Comparison of ENCODE assay signal across 9 cellular contexts in the genomic region with DNA sequence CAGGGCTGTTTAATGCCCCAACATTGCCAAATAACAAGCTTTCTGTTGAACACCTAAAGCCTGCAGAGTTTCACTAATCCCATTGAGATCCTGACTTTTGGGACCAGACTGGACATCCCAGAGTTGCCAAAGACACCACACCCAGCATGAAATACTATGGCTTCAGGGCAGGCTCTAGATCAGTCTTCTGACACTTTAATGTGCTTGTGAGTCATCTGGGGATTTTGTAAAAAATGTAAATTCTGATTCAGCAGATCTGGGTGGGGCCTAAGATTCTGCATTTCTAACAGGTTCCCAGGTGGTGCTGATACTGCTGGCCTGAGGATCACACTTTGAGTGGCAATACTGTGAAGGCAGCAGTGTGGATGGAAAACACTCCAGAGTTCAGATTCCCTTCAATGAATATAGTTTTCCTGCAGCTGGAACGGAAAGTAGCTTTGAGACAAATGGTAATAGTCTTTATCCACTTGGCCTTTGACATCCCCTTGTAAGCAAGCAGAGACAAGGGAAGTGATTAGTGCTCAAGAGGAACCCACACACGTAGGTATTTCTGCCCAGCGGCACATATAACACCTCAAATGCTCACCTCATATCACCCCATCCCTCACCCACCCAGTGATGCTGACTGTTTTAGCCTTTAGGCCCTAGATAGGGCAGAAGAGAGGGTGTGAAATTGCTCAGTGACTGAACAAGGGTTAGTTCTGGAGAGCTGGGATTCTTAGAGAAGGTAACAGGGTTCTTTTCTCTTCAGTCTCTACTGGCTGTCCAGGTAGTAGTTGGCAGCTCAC. TPM values are rescaled to one million over a fixed set of nuclear protein-coding genes. Genes with fewer than 3 reads are reported as not detected.
DNase-seq lines count a peak whose midpoint lies in the region; ATAC-seq and TF ChIP-seq lines count a peak whose summit lies in the region.
"Had no signal": no experiment of that assay in that cellular context is flagged by ENCODE, and none has a peak within 500 bp of the region (broad histone marks: within the 10 kb centered on the region; RNA-seq: fewer than 3 reads in every experiment).

No MANE protein-coding gene starts in this region.

- no peak overlapping the region for H3K9ac ChIP-seq in mesendoderm (ENCODE audit: low read length)

- H3K79me1 ChIP-seq in mesendoderm (ENCODE audit: low read length) = no peaks in the 10 kb centered on the region

- no peaks in the 10 kb centered on the region for H3K79me2 ChIP-seq in mesendoderm (ENCODE audit: control insufficient read depth, insufficient read depth, low read length)

- no peak overlapping the region for H3K23ac ChIP-seq in mesendoderm (ENCODE audit: low read length)

- H4K5ac ChIP-seq in mesendoderm (ENCODE audit: low read length) = no peak overlapping the region

- H3K56ac ChIP-seq in mesendoderm (ENCODE audit: low read length) = peak overlapping the region; percentile 15

- no peak overlapping the region for H3K18ac ChIP-seq in mesendoderm (ENCODE audit: low read length)

- no peaks in the 10 kb centered on the region for H3K36me3 ChIP-seq in mesendoderm (ENCODE audit: control insufficient read depth, insufficient read depth, low read length)

- no peak overlapping the region for H3K4me3 ChIP-seq in mesendoderm (ENCODE audit: low read length)

- H3K4me2 ChIP-seq in mesendoderm (ENCODE audit: low read length) = no peak overlapping the region

- peaks cover 12% of the 10 kb centered on the region for H3K4me1 ChIP-seq in mesendoderm (ENCODE audit: control insufficient read depth, low read depth, low read length)

- no CpG with 5 or more reads among the region's 3 CpGs for WGBS in mesendoderm (ENCODE audit: extremely low coverage, insufficient coverage, low lambda C conversion rate)

- H4K8ac ChIP-seq in mesendoderm (ENCODE audit: low read depth, low read length) = no peak overlapping the region

- no peak overlapping the region for H2BK5ac ChIP-seq in mesendoderm (ENCODE audit: low read length)

- no peaks in the 10 kb centered on the region for H3K27me3 ChIP-seq in mesendoderm (ENCODE audit: insufficient read depth, low read length, poor library complexity)

- DNase-seq in GM04503 (ENCODE audit: low read depth) = peak; percentile 71
- DNase-seq in mesendoderm = peak; percentile 37
- DNase-seq in KBM-7 = no peak
- no peak for DNase-seq in NK-92 treated with Interleukin-12 subunit alpha and Interleukin-12 subunit beta, amount 100 ng/mL, for 24 hours (lab: John Stamatoyannopoulos, UW)
- DNase-seq: caudate nucleus had no signal

- peak overlapping the region; percentile 65 for H2AK5ac ChIP-seq in mesendoderm (ENCODE audit: low read length)

- in situ Hi-C loops in KBM-7 (cut with MboI; ENCODE audit: low pct_unique_long_range_greater_than_20kb, low sequenced_read_pairs) = no loop called here

- H2BK15ac ChIP-seq in mesendoderm (replicated peaks; ENCODE audit: low read depth) = no peak overlapping the region

- no peak overlapping the region for H2BK120ac ChIP-seq in mesendoderm (ENCODE audit: low read depth, low read length)

- no peak overlapping the region for H3K27ac ChIP-seq in mesendoderm (ENCODE audit: low read depth, low read length)

- no peak overlapping the region for H3K4ac ChIP-seq in mesendoderm (ENCODE audit: low read depth, low read length)

- ATAC-seq in HG02588 (IDR thresholded peaks at IDR 0.05; ENCODE audit: unreplicated experiment) = peak; percentile 51
- peak; percentile 64 for ATAC-seq in SK-N-SH treated with all-trans-retinoic acid at 6 μM for 48 hours
- no peak for ATAC-seq in GM21825 (IDR thresholded peaks at IDR 0.05; ENCODE audit: unreplicated experiment)
- no peak for ATAC-seq in GM19328 (IDR thresholded peaks at IDR 0.05; ENCODE audit: unreplicated experiment)

TF ChIP-seq in SK-N-SH treated with all-trans-retinoic acid at 6 μM for 48 hours, 23 proteins besides CTCF, POLR2A, EP300 and RAD21:
- TF ChIP-seq PPARA (CRISPR knock-in tag; IDR thresholded peaks at IDR 0.05; ENCODE audit: borderline replicate concordance) (no peak), RARB (CRISPR knock-in tag; IDR thresholded peaks at IDR 0.05) (no peak), ISL1 (CRISPR knock-in tag; IDR thresholded peaks at IDR 0.05) (no peak), ZFP30 (CRISPR knock-in tag; IDR thresholded peaks at IDR 0.05) (no peak), SNAI2 (CRISPR knock-in tag; IDR thresholded peaks at IDR 0.05) (no peak), CREB5 (CRISPR knock-in tag; IDR thresholded peaks at IDR 0.05; ENCODE audit: low read depth) (no peak), TSHZ2 (CRISPR knock-in tag; IDR thresholded peaks at IDR 0.05) (no peak), ZNF70 (CRISPR knock-in tag; IDR thresholded peaks at IDR 0.05) (no peak), CSDC2 (CRISPR knock-in tag; IDR thresholded peaks at IDR 0.05) (no peak), ZNF565 (CRISPR knock-in tag; conservative IDR thresholded peaks at IDR 0.05; ENCODE audit: low read depth) (no peak), ESRRG (CRISPR knock-in tag; IDR thresholded peaks at IDR 0.05) (no peak), TCF4 (CRISPR knock-in tag; IDR thresholded peaks at IDR 0.05; ENCODE audit: borderline replicate concordance) (no peak), BACH2 (CRISPR knock-in tag; IDR thresholded peaks at IDR 0.05; ENCODE audit: borderline replicate concordance) (no peak), GLIS3 (CRISPR knock-in tag; IDR thresholded peaks at IDR 0.05) (no peak), ZC3H10 (CRISPR knock-in tag; IDR thresholded peaks at IDR 0.05) (no peak)
- TF ChIP-seq, protein P1, sequence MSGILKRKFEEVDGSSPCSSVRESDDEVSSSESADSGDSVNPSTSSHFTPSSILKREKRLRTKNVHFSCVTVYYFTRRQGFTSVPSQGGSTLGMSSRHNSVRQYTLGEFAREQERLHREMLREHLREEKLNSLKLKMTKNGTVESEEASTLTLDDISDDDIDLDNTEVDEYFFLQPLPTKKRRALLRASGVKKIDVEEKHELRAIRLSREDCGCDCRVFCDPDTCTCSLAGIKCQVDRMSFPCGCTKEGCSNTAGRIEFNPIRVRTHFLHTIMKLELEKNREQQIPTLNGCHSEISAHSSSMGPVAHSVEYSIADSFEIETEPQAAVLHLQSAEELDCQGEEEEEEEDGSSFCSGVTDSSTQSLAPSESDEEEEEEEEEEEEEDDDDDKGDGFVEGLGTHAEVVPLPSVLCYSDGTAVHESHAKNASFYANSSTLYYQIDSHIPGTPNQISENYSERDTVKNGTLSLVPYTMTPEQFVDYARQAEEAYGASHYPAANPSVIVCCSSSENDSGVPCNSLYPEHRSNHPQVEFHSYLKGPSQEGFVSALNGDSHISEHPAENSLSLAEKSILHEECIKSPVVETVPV (CRISPR knock-in tag; IDR thresholded peaks at IDR 0.05) = no peak

RNA-seq across cellular contexts. Expression of gene GSK3B, which starts 51.4 kb away (rescaled TPM):
- 41.0 TPM for polyA plus RNA-seq in mesendoderm (2013, experiment 1 of 2)
- 43.6 TPM for polyA plus RNA-seq in mesendoderm (2013, experiment 2 of 2)

Comparison
In these comparisons a context has a peak if more than half of its experiments do, and no peak if none do; other contexts are left out.
1. DNase-seq: peak in GM04503 (single experiment) and mesendoderm (single experiment); none in KBM-7 (single experiment) and NK-92 treated with Interleukin-12 subunit alpha and Interleukin-12 subunit beta, amount 100 ng/mL, for 24 hours (single experiment).
2. ATAC-seq: peak in HG02588 (single experiment) and SK-N-SH treated with all-trans-retinoic acid at 6 μM for 48 hours (single experiment); none in GM21825 (single experiment) and GM19328 (single experiment).